8 cellular contexts compared by ENCODE assay signal in genomic region chr19:40549007-40549708, GRCh38. TPM values are rescaled to one million over a fixed set of nuclear protein-coding genes. Genes with fewer than 3 reads are reported as not detected.
DNase-seq lines count a peak whose midpoint lies in the region; ATAC-seq and TF ChIP-seq lines count a peak whose summit lies in the region.

No MANE protein-coding gene starts in this region.

- peaks cover 78% of the 10 kb centered on the region for H3K27me3 Mint-ChIP-seq in WTC11 (ENCODE audit: low read depth)

- peaks cover 8% of the 10 kb centered on the region for H3K4me1 Mint-ChIP-seq in WTC11

- peaks cover 7% of the 10 kb centered on the region for H3K9me3 Mint-ChIP-seq in WTC11

- H3K9ac ChIP-seq in mammary epithelial cell (ENCODE audit: insufficient read depth, low read length), result no peak overlapping the region
- H3K9ac ChIP-seq in liver (ENCODE audit: low read depth in 1 of 2, low read length in 2 of 2), result no peak overlapping the region

- 12% methylated on average over 22 of the region's 43 CpGs for WGBS in mammary epithelial cell (ENCODE audit: low coverage, missing lambda C conversion rate)
- WGBS in liver, result 7% methylated on average over 43 of the region's 43 CpGs

- no peaks in the 10 kb centered on the region for H4K20me1 ChIP-seq in mammary epithelial cell (ENCODE audit: insufficient read depth, low read length)

- H3K79me2 ChIP-seq in mammary epithelial cell (ENCODE audit: insufficient read depth, low read length), result no peaks in the 10 kb centered on the region

- TF ChIP-seq RAD21 in liver (IDR thresholded peaks at IDR 0.05), result peak in 1 of 2 donors; percentile 64

- ATAC-seq in WTC11 (peak; percentile 93), HG02973 (IDR thresholded peaks at IDR 0.05; ENCODE audit: unreplicated experiment) (no peak), GM18519 (IDR thresholded peaks at IDR 0.05; ENCODE audit: low FRiP score, unreplicated experiment) (no peak)

- peak overlapping the region; percentile 71 for H3K4me2 ChIP-seq in mammary epithelial cell (ENCODE audit: insufficient read depth, low read depth, low read length)

- no peaks in the 10 kb centered on the region; the same call in 1 of the 2 replicates for H3K9me3 ChIP-seq in MG63
- no peaks in the 10 kb centered on the region for H3K9me3 ChIP-seq in mammary epithelial cell (replicated peaks; ENCODE audit: insufficient read depth, low read length)
- no peaks in the 10 kb centered on the region for H3K9me3 ChIP-seq in liver (ENCODE audit: control insufficient read depth in 4 of 4, low read length in 3 of 4)

- in situ Hi-C loops in mammary epithelial cell (cut with MboI; ENCODE audit: low sequenced_read_pairs in 2 of 2), result no loop called here

- dilution Hi-C loops in mammary epithelial cell (cut with HindIII; ENCODE audit: low sequenced_read_pairs), result no loop called here

- peak overlapping the region; percentile 61 for H3K4me3 Mint-ChIP-seq in WTC11

- intact Hi-C loops in mammary epithelial cell (cut with micrococcal nuclease), result loop anchor here (1.0 kb wide), 1 partner anchor 49 kb away; no protein-coding TSS in a partner anchor

- TF ChIP-seq CTCF in WTC11 (IDR thresholded peaks at IDR 0.05) (peak; percentile 41; the same call in 1 of the 2 replicates), mammary epithelial cell (conservative IDR thresholded peaks at IDR 0.05 in 1 of 2, IDR thresholded peaks at IDR 0.05 in 1 of 2; ENCODE audit: extremely low read depth in 1 of 2, insufficient read depth in 1 of 2, low read depth in 1 of 2, low read length in 2 of 2) (peak; percentile 20 to 66), liver (IDR thresholded peaks at IDR 0.05; ENCODE audit: low read depth, low read length, missing input control) (peak; percentile 33)

- POLR2A ChIA-PET in WTC11 (lab: Charles Lee), result interaction anchor here (1.1 kb wide), 2 partner anchors 50 to 51 kb away, joined by 3 to 4 read pairs; partner anchors contain the start of gene LTBP4

- H3K27ac ChIP-seq in mammary epithelial cell (ENCODE audit: insufficient read depth, low read depth, low read length) (no peak overlapping the region), liver (ENCODE audit: low read depth in 1 of 2, low read length in 2 of 2) (no peak overlapping the region)

- H3K36me3 ChIP-seq in MG63 (no peaks in the 10 kb centered on the region), mammary epithelial cell (ENCODE audit: insufficient read depth, low read length) (no peaks in the 10 kb centered on the region), liver (ENCODE audit: control insufficient read depth in 4 of 4, insufficient read depth in 3 of 4, low read depth in 1 of 4, low read length in 3 of 4) (no peaks in the 10 kb centered on the region)

- BruUV-seq in mammary epithelial cell (replicated peaks; lab: Mats Ljungman, UMichigan), result no TSS peak

- H3K4me3 ChIP-seq in MG63, result no peak overlapping the region
- no peak overlapping the region for H3K4me3 ChIP-seq in mammary epithelial cell (replicated peaks in 1 of 3; ENCODE audit: insufficient read depth in 1 of 3, low read depth in 2 of 3, low read length in 3 of 3)
- no peak overlapping the region for H3K4me3 ChIP-seq in liver (ENCODE audit: low read depth in 1 of 3, low read length in 3 of 3)

- peaks cover 2% of the 10 kb centered on the region for H3K4me1 ChIP-seq in mammary epithelial cell (ENCODE audit: insufficient read depth, low read length)
- H3K4me1 ChIP-seq in liver (ENCODE audit: control insufficient read depth in 4 of 4, insufficient read depth in 4 of 4, low read length in 3 of 4), result peaks cover 0 to 5% (median 3%) of the 10 kb centered on the region in 4 donors

- CTCF ChIA-PET in WTC11 (lab: Charles Lee) (interaction anchor here (0.7 to 3.7 kb wide), 43 partner anchors 8 to 715 kb away, joined by 3 to 71 read pairs (median 6); partner anchors contain the start of genes BLVRB, C19orf47, DYRK1B and LTBP4), mammary epithelial cell (lab: Charles Lee; ENCODE audit: low non-redundant PET) (interaction anchor here (0.7 to 1.3 kb wide), 2 partner anchors 86 to 758 kb away, joined by 3 to 4 read pairs; no protein-coding TSS in a partner anchor)

- no peak overlapping the region for H3K27ac Mint-ChIP-seq in WTC11

- H3K27me3 ChIP-seq in MG63 (0 out of 2 replicates have a peak, but pooled peaks cover 9% of the 10 kb centered on the region), mammary epithelial cell (ENCODE audit: insufficient read depth, low read length) (peaks cover 2% of the 10 kb centered on the region), liver (ENCODE audit: control insufficient read depth in 4 of 4, insufficient read depth in 4 of 4, low read length in 3 of 4) (peaks cover 0 to 4% (median under 1%) of the 10 kb centered on the region in 4 donors)

- peak overlapping the region; percentile 50 for H2AFZ ChIP-seq in mammary epithelial cell (ENCODE audit: low read depth, low read length)

- H3K36me3 Mint-ChIP-seq in WTC11, result peaks cover 2% of the 10 kb centered on the region; the same call in 1 of the 2 replicates

- DNase-seq in DMS114 treated with DMSO at 0.1 percent for 48 hours (lab: John Stamatoyannopoulos, UW; ENCODE audit: unreplicated experiment) (peak; percentile 75), MG63 (peak; percentile 69), WTC11 (ENCODE audit: low spot score) (peak; percentile 96), mammary epithelial cell (peak; percentile 30)
- peak; percentile 68 to 71 for DNase-seq in stimulated activated CD8-positive, alpha-beta memory T cell treated with anti-CD3 and anti-CD28 coated beads, Interleukin-15, amount 100 ng/mL, for 48 hours (ENCODE audit: low read depth in 2 of 2)

TF ChIP-seq in WTC11, 78 proteins besides CTCF, POLR2A, EP300 and RAD21 (continues in another document):
- no peak for TF ChIP-seq CREM (CRISPR knock-in tag; IDR thresholded peaks at IDR 0.05)
- TF ChIP-seq ZNF219 (CRISPR knock-in tag; IDR thresholded peaks at IDR 0.05; ENCODE audit: borderline replicate concordance), result no peak
- peak; percentile 29; the same call in 1 of the 2 replicates for TF ChIP-seq MAX (CRISPR knock-in tag; IDR thresholded peaks at IDR 0.05)
- no peak for TF ChIP-seq NFE2L1 (CRISPR knock-in tag; IDR thresholded peaks at IDR 0.05)
- 0 out of 2 replicates have a peak, but pooled peaks have one; percentile 58 for TF ChIP-seq GTF2I (CRISPR knock-in tag; conservative IDR thresholded peaks at IDR 0.05)
- TF ChIP-seq RELA (CRISPR knock-in tag; IDR thresholded peaks at IDR 0.05; ENCODE audit: borderline replicate concordance), result no peak

TF ChIP-seq in liver, 16 proteins besides CTCF, POLR2A, EP300 and RAD21 (continues in another document):
- no peak for TF ChIP-seq JUND (IDR thresholded peaks at IDR 0.05)
- TF ChIP-seq HNF4A (conservative IDR thresholded peaks at IDR 0.05), result no peak
- TF ChIP-seq ATF3 (IDR thresholded peaks at IDR 0.05), result no peak
- TF ChIP-seq NR2F2 (IDR thresholded peaks at IDR 0.05), result no peak
- no peak for TF ChIP-seq REST (IDR thresholded peaks at IDR 0.05)
- TF ChIP-seq YY1 (IDR thresholded peaks at IDR 0.05), result no peak
- TF ChIP-seq FOXA2 (IDR thresholded peaks at IDR 0.05), result no peak

RNA-seq across cellular contexts. Expression of gene SHKBP1, which starts 27.5 kb away (rescaled TPM):
- 61.7 and 105 TPM in 2 replicates for total RNA-seq in MG63 (2014; rRNA removed; shearing (Covaris generic); ENCODE audit: low replicate concordance)
- total RNA-seq in WTC11 (2021), result 71.7 to 82.1 TPM (median 76.9 TPM) in 3 replicates
- total RNA-seq in mammary epithelial cell, result 10 to 100 TPM; 21.0 to 57.9 TPM
- polyA plus RNA-seq in mammary epithelial cell, result 44.4 TPM
- 68.1 TPM for polyA minus RNA-seq in mammary epithelial cell
- 10 to 100 TPM; 10.1 to 11.0 TPM for total RNA-seq in liver
- 10 to 100 TPM; 19.8 to 22.9 TPM for polyA plus RNA-seq in liver

RNA-seq across cellular contexts. Expression of gene LTBP4, which starts 52.0 kb away (rescaled TPM):
- total RNA-seq in MG63 (2014; rRNA removed; shearing (Covaris generic); ENCODE audit: low replicate concordance), result 12.9 and 26.5 TPM in 2 replicates
- total RNA-seq in WTC11 (2021), result 125 to 168 TPM (median 166 TPM) in 3 replicates
- 100 to 1,000 TPM in 1 of 2 donors, 10 to 100 TPM in 1; 27.5 to 148 TPM for total RNA-seq in mammary epithelial cell
- polyA plus RNA-seq in mammary epithelial cell, result 34.0 TPM
- 75.7 TPM for polyA minus RNA-seq in mammary epithelial cell
- 10 to 100 TPM; 14.0 to 21.6 TPM for total RNA-seq in liver
- 10 to 100 TPM in 1 of 2 donors, 1 to 10 TPM in 1; 9.6 to 28.7 TPM for polyA plus RNA-seq in liver

Comparison
In these comparisons a context has a peak if more than half of its experiments do, and no peak if none do; other contexts are left out.
1. DNase-seq: peak in every context shown above with its lines; median percentile 96 in WTC11; 75 in DMS114 treated with DMSO at 0.1 percent for 48 hours; 70 in stimulated activated CD8-positive, alpha-beta memory T cell treated with anti-CD3 and anti-CD28 coated beads, Interleukin-15, amount 100 ng/mL, for 48 hours; 69 in MG63; 30 in mammary epithelial cell.